Comparison of ENCODE assay signal across 1 cellular context in genomic region chr3:123053107-123053506, GRCh38.
TF ChIP-seq lines count a peak whose summit lies in the region.

No MANE protein-coding gene starts in this region.

TF ChIP-seq in HEK293, 187 proteins besides CTCF, POLR2A, EP300 and RAD21 (continued from another document):
- TF ChIP-seq ZBTB44 (tag by site-specific recombination; IDR thresholded peaks at IDR 0.05) (no peak), ZNF214 (tag by site-specific recombination; IDR thresholded peaks at IDR 0.05; ENCODE audit: borderline replicate concordance) (no peak), ZFHX2 (tag by site-specific recombination; conservative IDR thresholded peaks at IDR 0.05) (no peak), ZNF658 (tag by site-specific recombination; IDR thresholded peaks at IDR 0.05) (no peak), ZNF664 (tag by site-specific recombination; IDR thresholded peaks at IDR 0.05) (no peak), SP2 (tag by site-specific recombination; IDR thresholded peaks at IDR 0.05) (no peak), ZNF561 (tag by site-specific recombination; IDR thresholded peaks at IDR 0.05; ENCODE audit: borderline replicate concordance) (no peak), ZNF157 (tag by site-specific recombination; IDR thresholded peaks at IDR 0.05) (no peak), ZNF266 (tag by site-specific recombination; IDR thresholded peaks at IDR 0.05; ENCODE audit: low read depth) (no peak), ZNF76 (tag by site-specific recombination; IDR thresholded peaks at IDR 0.05; ENCODE audit: borderline replicate concordance, low read depth) (no peak), TSHZ1 (tag by site-specific recombination; IDR thresholded peaks at IDR 0.05; ENCODE audit: borderline replicate concordance) (no peak), KLF10 (tag by site-specific recombination; IDR thresholded peaks at IDR 0.05) (no peak), ZSCAN18 (tag by site-specific recombination; IDR thresholded peaks at IDR 0.05) (no peak), ZNF621 (tag by site-specific recombination; IDR thresholded peaks at IDR 0.05) (no peak), ZNF777 (tag by site-specific recombination; IDR thresholded peaks at IDR 0.05; ENCODE audit: borderline replicate concordance) (no peak), GLIS1 (tag by site-specific recombination; IDR thresholded peaks at IDR 0.05) (no peak)
